ENCODE assay signal across 2 cellular contexts in the genomic region with DNA sequence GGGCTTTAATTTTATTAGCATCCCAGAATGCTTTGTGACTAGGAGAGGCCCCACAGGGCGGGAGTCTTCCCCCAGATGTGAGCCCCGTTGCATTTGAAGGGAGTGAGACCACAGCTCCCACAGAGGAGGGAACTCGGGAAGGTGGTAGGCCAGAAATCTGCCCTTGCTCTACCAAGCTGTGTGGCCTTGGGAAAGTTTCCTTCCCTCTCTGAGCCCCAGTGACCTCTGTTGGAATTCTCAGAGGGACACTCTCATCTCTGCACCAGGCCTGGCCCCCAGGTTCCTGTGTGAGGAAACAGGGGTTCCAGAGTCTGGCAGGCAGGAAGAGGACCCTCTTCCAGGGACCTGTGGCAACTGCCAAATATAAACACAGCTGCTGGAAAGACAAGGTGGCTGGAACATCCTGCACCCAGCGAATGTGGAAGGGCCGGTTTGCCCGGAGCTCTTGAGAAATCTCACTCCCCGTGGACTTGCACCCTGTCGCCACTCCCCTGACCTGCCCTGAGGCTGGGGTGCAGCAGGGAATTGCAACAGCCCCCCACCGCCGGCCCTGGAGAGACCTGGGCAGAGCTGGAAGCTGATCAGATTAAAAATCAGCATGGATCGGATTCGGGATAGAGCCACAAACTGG.
TF ChIP-seq lines count a peak whose summit lies in the region.

No MANE protein-coding gene starts in this region.

TF ChIP-seq in HCT116, 20 proteins besides CTCF, POLR2A, EP300 and RAD21:
- no peak for TF ChIP-seq CEBPB (IDR thresholded peaks at IDR 0.05; ENCODE audit: low read depth)
- TF ChIP-seq, protein P1, sequence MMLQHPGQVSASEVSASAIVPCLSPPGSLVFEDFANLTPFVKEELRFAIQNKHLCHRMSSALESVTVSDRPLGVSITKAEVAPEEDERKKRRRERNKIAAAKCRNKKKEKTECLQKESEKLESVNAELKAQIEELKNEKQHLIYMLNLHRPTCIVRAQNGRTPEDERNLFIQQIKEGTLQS (IDR thresholded peaks at IDR 0.05) = no peak
- no peak for TF ChIP-seq EGR1 (IDR thresholded peaks at IDR 0.05; ENCODE audit: low read depth)
- TF ChIP-seq TCF7L2 (IDR thresholded peaks at IDR 0.05; ENCODE audit: borderline replicate concordance, extremely low read depth, insufficient read depth, insufficient read length) = no peak
- TF ChIP-seq, protein P2, sequence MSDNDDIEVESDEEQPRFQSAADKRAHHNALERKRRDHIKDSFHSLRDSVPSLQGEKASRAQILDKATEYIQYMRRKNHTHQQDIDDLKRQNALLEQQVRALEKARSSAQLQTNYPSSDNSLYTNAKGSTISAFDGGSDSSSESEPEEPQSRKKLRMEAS (IDR thresholded peaks at IDR 0.05) = no peak
- no peak for TF ChIP-seq SIN3A (IDR thresholded peaks at IDR 0.05; ENCODE audit: low read depth)
- TF ChIP-seq ZFX (IDR thresholded peaks at IDR 0.05) = no peak
- no peak for TF ChIP-seq EZH2phosphoT487 (IDR thresholded peaks at IDR 0.05; ENCODE audit: borderline replicate concordance)
- TF ChIP-seq YY1 (IDR thresholded peaks at IDR 0.05; ENCODE audit: extremely low read depth, insufficient replicate concordance, low read depth, low read length) = no peak
- TF ChIP-seq SP1 (IDR thresholded peaks at IDR 0.05; ENCODE audit: low read depth) = no peak
- TF ChIP-seq ZNF274 (IDR thresholded peaks at IDR 0.05; ENCODE audit: low read depth, low read length) = no peak
- no peak for TF ChIP-seq ELF1 (IDR thresholded peaks at IDR 0.05; ENCODE audit: borderline replicate concordance, low read depth)
- TF ChIP-seq SRF (IDR thresholded peaks at IDR 0.05; ENCODE audit: low read depth) = no peak
- TF ChIP-seq FOSL1 (IDR thresholded peaks at IDR 0.05; ENCODE audit: low read depth) = no peak
- TF ChIP-seq JUND (IDR thresholded peaks at IDR 0.05) = no peak
- TF ChIP-seq, protein P3, sequence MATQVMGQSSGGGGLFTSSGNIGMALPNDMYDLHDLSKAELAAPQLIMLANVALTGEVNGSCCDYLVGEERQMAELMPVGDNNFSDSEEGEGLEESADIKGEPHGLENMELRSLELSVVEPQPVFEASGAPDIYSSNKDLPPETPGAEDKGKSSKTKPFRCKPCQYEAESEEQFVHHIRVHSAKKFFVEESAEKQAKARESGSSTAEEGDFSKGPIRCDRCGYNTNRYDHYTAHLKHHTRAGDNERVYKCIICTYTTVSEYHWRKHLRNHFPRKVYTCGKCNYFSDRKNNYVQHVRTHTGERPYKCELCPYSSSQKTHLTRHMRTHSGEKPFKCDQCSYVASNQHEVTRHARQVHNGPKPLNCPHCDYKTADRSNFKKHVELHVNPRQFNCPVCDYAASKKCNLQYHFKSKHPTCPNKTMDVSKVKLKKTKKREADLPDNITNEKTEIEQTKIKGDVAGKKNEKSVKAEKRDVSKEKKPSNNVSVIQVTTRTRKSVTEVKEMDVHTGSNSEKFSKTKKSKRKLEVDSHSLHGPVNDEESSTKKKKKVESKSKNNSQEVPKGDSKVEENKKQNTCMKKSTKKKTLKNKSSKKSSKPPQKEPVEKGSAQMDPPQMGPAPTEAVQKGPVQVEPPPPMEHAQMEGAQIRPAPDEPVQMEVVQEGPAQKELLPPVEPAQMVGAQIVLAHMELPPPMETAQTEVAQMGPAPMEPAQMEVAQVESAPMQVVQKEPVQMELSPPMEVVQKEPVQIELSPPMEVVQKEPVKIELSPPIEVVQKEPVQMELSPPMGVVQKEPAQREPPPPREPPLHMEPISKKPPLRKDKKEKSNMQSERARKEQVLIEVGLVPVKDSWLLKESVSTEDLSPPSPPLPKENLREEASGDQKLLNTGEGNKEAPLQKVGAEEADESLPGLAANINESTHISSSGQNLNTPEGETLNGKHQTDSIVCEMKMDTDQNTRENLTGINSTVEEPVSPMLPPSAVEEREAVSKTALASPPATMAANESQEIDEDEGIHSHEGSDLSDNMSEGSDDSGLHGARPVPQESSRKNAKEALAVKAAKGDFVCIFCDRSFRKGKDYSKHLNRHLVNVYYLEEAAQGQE (IDR thresholded peaks at IDR 0.05; ENCODE audit: low read depth) = no peak
- no peak; the same call in 1 of the 2 replicates for TF ChIP-seq CBX3 (IDR thresholded peaks at IDR 0.05; ENCODE audit: low read depth)
- TF ChIP-seq, protein P4, sequence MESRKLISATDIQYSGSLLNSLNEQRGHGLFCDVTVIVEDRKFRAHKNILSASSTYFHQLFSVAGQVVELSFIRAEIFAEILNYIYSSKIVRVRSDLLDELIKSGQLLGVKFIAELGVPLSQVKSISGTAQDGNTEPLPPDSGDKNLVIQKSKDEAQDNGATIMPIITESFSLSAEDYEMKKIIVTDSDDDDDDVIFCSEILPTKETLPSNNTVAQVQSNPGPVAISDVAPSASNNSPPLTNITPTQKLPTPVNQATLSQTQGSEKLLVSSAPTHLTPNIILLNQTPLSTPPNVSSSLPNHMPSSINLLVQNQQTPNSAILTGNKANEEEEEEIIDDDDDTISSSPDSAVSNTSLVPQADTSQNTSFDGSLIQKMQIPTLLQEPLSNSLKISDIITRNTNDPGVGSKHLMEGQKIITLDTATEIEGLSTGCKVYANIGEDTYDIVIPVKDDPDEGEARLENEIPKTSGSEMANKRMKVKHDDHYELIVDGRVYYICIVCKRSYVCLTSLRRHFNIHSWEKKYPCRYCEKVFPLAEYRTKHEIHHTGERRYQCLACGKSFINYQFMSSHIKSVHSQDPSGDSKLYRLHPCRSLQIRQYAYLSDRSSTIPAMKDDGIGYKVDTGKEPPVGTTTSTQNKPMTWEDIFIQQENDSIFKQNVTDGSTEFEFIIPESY (IDR thresholded peaks at IDR 0.05; ENCODE audit: extremely low read depth, insufficient replicate concordance, low read length) = no peak
- TF ChIP-seq POLR2AphosphoS5 (IDR thresholded peaks at IDR 0.05; ENCODE audit: low read depth, low read length) = no peak

TF ChIP-seq in K562, 482 proteins besides CTCF, POLR2A, EP300 and RAD21:
- TF ChIP-seq ZFP36 (IDR thresholded peaks at IDR 0.05; ENCODE audit: low read depth, low read length, partially characterized antibody) (peak; percentile 86), ADNP (tag; IDR thresholded peaks at IDR 0.05) (0 out of 2 replicates have a peak, but pooled peaks have one; percentile 58), KDM1A (IDR thresholded peaks at IDR 0.05) (0 out of 4 replicates have a peak, but pooled peaks of 1 of the 2 experiments have one; percentile 26), ZC3H8 (IDR thresholded peaks at IDR 0.05) (no peak), CBX1 (IDR thresholded peaks at IDR 0.05; ENCODE audit: low read depth) (peak; percentile 70; the same call in 1 of the 2 replicates), TGIF2 (CRISPR knock-in tag; IDR thresholded peaks at IDR 0.05) (no peak), HNRNPH1 (optimal IDR thresholded peaks at IDR 0.05; ENCODE audit: low read depth, low read length) (no peak), BACH1 (tag; IDR thresholded peaks at IDR 0.05) (no peak), HDAC2 (IDR thresholded peaks at IDR 0.05) (peak; percentile 49; the same call in 1 of the 2 replicates), SMARCA5 (IDR thresholded peaks at IDR 0.05) (peak; percentile 51; the same call in 1 of the 2 replicates), RCOR1 (IDR thresholded peaks at IDR 0.05; ENCODE audit: borderline replicate concordance in 1 of 2, low read depth in 2 of 2, low read length in 2 of 2) (peak in 1 of 2 experiments; percentile 41; a peak in 1 of 4 replicates), CEBPB (tag; IDR thresholded peaks at IDR 0.05) (no peak), RBM25 (IDR thresholded peaks at IDR 0.05; ENCODE audit: low read depth, low read length, severe bottlenecking) (peak; percentile 91), BCOR (IDR thresholded peaks at IDR 0.05) (peak; percentile 87; the same call in 1 of the 2 replicates)
- TF ChIP-seq, protein P5, sequence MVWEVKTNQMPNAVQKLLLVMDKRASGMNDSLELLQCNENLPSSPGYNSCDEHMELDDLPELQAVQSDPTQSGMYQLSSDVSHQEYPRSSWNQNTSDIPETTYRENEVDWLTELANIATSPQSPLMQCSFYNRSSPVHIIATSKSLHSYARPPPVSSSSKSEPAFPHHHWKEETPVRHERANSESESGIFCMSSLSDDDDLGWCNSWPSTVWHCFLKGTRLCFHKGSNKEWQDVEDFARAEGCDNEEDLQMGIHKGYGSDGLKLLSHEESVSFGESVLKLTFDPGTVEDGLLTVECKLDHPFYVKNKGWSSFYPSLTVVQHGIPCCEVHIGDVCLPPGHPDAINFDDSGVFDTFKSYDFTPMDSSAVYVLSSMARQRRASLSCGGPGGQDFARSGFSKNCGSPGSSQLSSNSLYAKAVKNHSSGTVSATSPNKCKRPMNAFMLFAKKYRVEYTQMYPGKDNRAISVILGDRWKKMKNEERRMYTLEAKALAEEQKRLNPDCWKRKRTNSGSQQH (CRISPR knock-in tag; IDR thresholded peaks at IDR 0.05) = no peak
